In the genomic region with DNA sequence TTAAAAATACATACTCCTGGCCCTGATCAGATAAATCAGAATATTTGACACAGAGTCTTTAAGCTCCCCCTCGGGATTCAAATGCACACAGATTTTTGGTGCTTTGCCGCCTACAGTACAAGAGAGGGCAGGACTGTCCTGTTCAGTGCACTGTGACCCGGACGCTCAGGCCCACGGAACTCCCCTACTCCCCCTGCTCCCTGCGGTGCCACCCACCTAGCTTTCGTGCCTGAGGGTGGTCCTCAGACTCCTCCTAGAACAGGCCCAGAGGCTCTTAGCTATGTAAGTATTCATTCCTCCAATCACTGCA, we compare ENCODE assay signal across 14 cellular contexts. TPM values are rescaled to one million over a fixed set of nuclear protein-coding genes. Genes with fewer than 3 reads are reported as not detected.
DNase-seq lines count a peak whose midpoint lies in the region; ATAC-seq and TF ChIP-seq lines count a peak whose summit lies in the region.
"Had no signal": no experiment of that assay in that cellular context is flagged by ENCODE, and none has a peak within 500 bp of the region (broad histone marks: within the 10 kb centered on the region; RNA-seq: fewer than 3 reads in every experiment).

No MANE protein-coding gene starts in this region.

- H3K4me3 ChIP-seq in skeletal muscle satellite cell (ENCODE audit: low read length) = no peak overlapping the region

- peaks cover 47% of the 10 kb centered on the region for H3K4me1 ChIP-seq in skeletal muscle satellite cell (ENCODE audit: control insufficient read depth, insufficient read depth, low read length)

- no peaks in the 10 kb centered on the region for H3K27me3 ChIP-seq in skeletal muscle satellite cell (ENCODE audit: control insufficient read depth, insufficient read depth, low read length)

- no peaks in the 10 kb centered on the region for H3K9me3 ChIP-seq in skeletal muscle satellite cell (replicated peaks; ENCODE audit: low read length)

- peak overlapping the region; percentile 35 for H3K9ac ChIP-seq in skeletal muscle satellite cell (ENCODE audit: low read depth, low read length)

- H3K27ac Mint-ChIP-seq in Calu3 (ENCODE audit: unreplicated experiment) = peak overlapping the region; percentile 95
- H3K27ac Mint-ChIP-seq in brain = peak overlapping the region in 3 of 5 experiments; percentile 85 to 97 (median 96)
- H3K27ac Mint-ChIP-seq: activated naive CD4-positive, alpha-beta T cell treated with anti-CD3 and anti-CD28 coated beads, Interleukin-2, amount 50 U/mL, for 24 hours had no signal

- peaks cover 51% of the 10 kb centered on the region for H3K36me3 Mint-ChIP-seq in Calu3 (ENCODE audit: insufficient read depth, unreplicated experiment)
- H3K36me3 Mint-ChIP-seq in brain = no peaks in the 10 kb centered on the region
- H3K36me3 Mint-ChIP-seq: activated naive CD4-positive, alpha-beta T cell treated with anti-CD3 and anti-CD28 coated beads, Interleukin-2, amount 50 U/mL, for 24 hours had no signal

- ATAC-seq in GM18858 (IDR thresholded peaks at IDR 0.05; ENCODE audit: unreplicated experiment) (no peak), GM21423 (IDR thresholded peaks at IDR 0.05; ENCODE audit: unreplicated experiment) (no peak)

- TF ChIP-seq CTCF in Calu3 (IDR thresholded peaks at IDR 0.05; ENCODE audit: unreplicated experiment) = no peak
- TF ChIP-seq CTCF in brain (conservative IDR thresholded peaks at IDR 0.05) = no peak

- CTCF ChIA-PET in Calu3 (lab: Charles Lee) = interaction anchor here (0.6 to 3.7 kb wide), 6 partner anchors 13 to 165 kb away, joined by 3 to 76 read pairs (median 14); a partner anchor contains a TSS

- H3K4me3 Mint-ChIP-seq in Calu3 (ENCODE audit: low read depth, unreplicated experiment) (peak overlapping the region; percentile 46), brain (peak overlapping the region in 1 of 5 experiments; percentile 23)
- H3K4me3 Mint-ChIP-seq: activated naive CD4-positive, alpha-beta T cell treated with anti-CD3 and anti-CD28 coated beads, Interleukin-2, amount 50 U/mL, for 24 hours had no signal

- H3K36me3 ChIP-seq in skeletal muscle satellite cell (ENCODE audit: insufficient read depth, low read length) = no peaks in the 10 kb centered on the region

- H3K27me3 Mint-ChIP-seq in Calu3 (ENCODE audit: unreplicated experiment) (no peaks in the 10 kb centered on the region), brain (peaks cover 6% of the 10 kb centered on the region)

- DNase-seq in Calu3 = no peak
- peak; percentile 38 for DNase-seq in left kidney (ENCODE audit: low read depth, low spot score)
- DNase-seq in stimulated activated CD4-positive, alpha-beta T cell treated with anti-CD3 and anti-CD28 coated beads, Interleukin-2, amount 100 ng/mL, for 48 hours = no peak
- DNase-seq in dedifferentiated amniotic fluid mesenchymal stem cell (ENCODE audit: extremely low spot score) = no peak
- DNase-seq: activated CD4-positive, CD25-positive, alpha-beta regulatory T cell; activated CD8-positive, alpha-beta memory T cell treated with anti-CD3 and anti-CD28 coated beads, Interleukin-2, amount 50 U/mL, for 4 hours; NCI-H1048 had no signal

- intact Hi-C loops in Calu3 (cut with micrococcal nuclease; ENCODE audit: unreplicated experiment) = no loop called here

- H3K4me1 Mint-ChIP-seq in Calu3 (ENCODE audit: low read depth, unreplicated experiment) (peaks cover 84% of the 10 kb centered on the region), brain (peaks cover 48% of the 10 kb centered on the region)
- H3K4me1 Mint-ChIP-seq: activated naive CD4-positive, alpha-beta T cell treated with anti-CD3 and anti-CD28 coated beads, Interleukin-2, amount 50 U/mL, for 24 hours had no signal

- H3K9me3 Mint-ChIP-seq in Calu3 (ENCODE audit: low read depth, unreplicated experiment) = peaks cover 4% of the 10 kb centered on the region
- H3K9me3 Mint-ChIP-seq in brain = no peaks in the 10 kb centered on the region
- H3K9me3 Mint-ChIP-seq: activated naive CD4-positive, alpha-beta T cell treated with anti-CD3 and anti-CD28 coated beads, Interleukin-2, amount 50 U/mL, for 24 hours had no signal

- TSS peak; percentile 61 for BruUV-seq in Calu3 (replicated peaks; lab: Mats Ljungman, UMichigan)

- no peak overlapping the region for H3K4me2 ChIP-seq in skeletal muscle satellite cell (ENCODE audit: low read length)

RNA-seq across cellular contexts. Expression of a gene that starts 13.7 kb away (rescaled TPM):
- 1,748 and 2,914 TPM in 2 replicates for total RNA-seq in Calu3 (2022)
- 97.5 TPM for polyA plus RNA-seq in brain (ENCODE audit: insufficient read depth, low read depth, low replicate concordance)
- total RNA-seq in skeletal muscle satellite cell (2012; rRNA removed) = 3.0 and 12.9 TPM in 2 replicates
- total RNA-seq: OCI-LY7 had no signal

RNA-seq across cellular contexts. Expression of a gene that starts 17.2 kb away (rescaled TPM):
- total RNA-seq in Calu3 (2022) = 20.7 and 21.6 TPM in 2 replicates
- polyA plus RNA-seq in brain (ENCODE audit: insufficient read depth, low read depth, low replicate concordance) = 2.3 TPM
- total RNA-seq in skeletal muscle satellite cell (2012; rRNA removed) = 0.66 and 0.76 TPM in 2 replicates
- total RNA-seq: OCI-LY7 had no signal

RNA-seq across cellular contexts. Expression of a gene that starts 37.2 kb away (rescaled TPM):
- 9.8 and 17.3 TPM in 2 replicates for total RNA-seq in Calu3 (2022)
- not detected for polyA plus RNA-seq in brain (ENCODE audit: insufficient read depth, low read depth, low replicate concordance)
- not detected in 2 replicates for total RNA-seq in skeletal muscle satellite cell (2012; rRNA removed)
- total RNA-seq: OCI-LY7, subcutaneous adipose tissue had no signal
